In the genomic region with DNA sequence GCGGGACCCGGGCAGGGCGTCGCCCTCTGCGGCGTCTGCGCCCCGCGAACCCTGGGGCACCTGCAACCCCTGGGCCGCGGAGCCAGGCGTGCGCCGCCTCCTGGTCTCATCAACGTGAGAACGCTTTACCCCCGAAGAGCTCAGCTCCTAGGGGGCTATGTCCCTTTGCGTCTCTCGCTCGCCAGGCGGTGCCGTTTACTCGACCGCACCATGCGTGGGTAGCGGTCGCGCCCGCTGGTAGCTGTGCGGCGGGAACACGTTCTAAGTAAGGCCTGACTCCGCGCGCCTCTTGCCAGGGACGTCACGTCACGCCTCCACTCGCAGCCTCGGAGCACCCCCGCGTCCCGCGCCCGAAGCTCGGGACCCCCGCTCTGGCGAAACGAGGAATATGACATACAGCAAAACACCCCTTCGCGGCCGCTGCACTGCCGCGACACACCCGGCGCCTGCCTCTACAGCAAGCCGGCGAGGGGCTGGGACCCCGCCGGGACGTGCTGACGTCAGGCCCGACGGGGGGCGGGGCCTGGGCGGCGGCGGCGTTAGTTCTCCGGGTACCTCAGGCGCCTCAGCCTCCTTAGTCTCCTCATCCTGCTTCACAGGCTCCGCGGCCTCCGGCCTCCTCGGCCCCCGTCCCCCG, we compare ENCODE assay signal across 1 cellular context.
A peak's percentile ranks its signal among the peaks of the same experiment; 100 is the strongest.
TF ChIP-seq lines count a peak whose summit lies in the region.

A gene with protein sequence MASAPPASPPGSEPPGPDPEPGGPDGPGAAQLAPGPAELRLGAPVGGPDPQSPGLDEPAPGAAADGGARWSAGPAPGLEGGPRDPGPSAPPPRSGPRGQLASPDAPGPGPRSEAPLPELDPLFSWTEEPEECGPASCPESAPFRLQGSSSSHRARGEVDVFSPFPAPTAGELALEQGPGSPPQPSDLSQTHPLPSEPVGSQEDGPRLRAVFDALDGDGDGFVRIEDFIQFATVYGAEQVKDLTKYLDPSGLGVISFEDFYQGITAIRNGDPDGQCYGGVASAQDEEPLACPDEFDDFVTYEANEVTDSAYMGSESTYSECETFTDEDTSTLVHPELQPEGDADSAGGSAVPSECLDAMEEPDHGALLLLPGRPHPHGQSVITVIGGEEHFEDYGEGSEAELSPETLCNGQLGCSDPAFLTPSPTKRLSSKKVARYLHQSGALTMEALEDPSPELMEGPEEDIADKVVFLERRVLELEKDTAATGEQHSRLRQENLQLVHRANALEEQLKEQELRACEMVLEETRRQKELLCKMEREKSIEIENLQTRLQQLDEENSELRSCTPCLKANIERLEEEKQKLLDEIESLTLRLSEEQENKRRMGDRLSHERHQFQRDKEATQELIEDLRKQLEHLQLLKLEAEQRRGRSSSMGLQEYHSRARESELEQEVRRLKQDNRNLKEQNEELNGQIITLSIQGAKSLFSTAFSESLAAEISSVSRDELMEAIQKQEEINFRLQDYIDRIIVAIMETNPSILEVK (plus strand): TSS at position 568 of the 637 bp plus-strand sequence. CDS start 358 bp downstream, outside the sequence.

TF ChIP-seq in K562, 482 proteins besides CTCF, POLR2A, EP300 and RAD21 (continued from another document and continues in another):
- TF ChIP-seq, protein P1, sequence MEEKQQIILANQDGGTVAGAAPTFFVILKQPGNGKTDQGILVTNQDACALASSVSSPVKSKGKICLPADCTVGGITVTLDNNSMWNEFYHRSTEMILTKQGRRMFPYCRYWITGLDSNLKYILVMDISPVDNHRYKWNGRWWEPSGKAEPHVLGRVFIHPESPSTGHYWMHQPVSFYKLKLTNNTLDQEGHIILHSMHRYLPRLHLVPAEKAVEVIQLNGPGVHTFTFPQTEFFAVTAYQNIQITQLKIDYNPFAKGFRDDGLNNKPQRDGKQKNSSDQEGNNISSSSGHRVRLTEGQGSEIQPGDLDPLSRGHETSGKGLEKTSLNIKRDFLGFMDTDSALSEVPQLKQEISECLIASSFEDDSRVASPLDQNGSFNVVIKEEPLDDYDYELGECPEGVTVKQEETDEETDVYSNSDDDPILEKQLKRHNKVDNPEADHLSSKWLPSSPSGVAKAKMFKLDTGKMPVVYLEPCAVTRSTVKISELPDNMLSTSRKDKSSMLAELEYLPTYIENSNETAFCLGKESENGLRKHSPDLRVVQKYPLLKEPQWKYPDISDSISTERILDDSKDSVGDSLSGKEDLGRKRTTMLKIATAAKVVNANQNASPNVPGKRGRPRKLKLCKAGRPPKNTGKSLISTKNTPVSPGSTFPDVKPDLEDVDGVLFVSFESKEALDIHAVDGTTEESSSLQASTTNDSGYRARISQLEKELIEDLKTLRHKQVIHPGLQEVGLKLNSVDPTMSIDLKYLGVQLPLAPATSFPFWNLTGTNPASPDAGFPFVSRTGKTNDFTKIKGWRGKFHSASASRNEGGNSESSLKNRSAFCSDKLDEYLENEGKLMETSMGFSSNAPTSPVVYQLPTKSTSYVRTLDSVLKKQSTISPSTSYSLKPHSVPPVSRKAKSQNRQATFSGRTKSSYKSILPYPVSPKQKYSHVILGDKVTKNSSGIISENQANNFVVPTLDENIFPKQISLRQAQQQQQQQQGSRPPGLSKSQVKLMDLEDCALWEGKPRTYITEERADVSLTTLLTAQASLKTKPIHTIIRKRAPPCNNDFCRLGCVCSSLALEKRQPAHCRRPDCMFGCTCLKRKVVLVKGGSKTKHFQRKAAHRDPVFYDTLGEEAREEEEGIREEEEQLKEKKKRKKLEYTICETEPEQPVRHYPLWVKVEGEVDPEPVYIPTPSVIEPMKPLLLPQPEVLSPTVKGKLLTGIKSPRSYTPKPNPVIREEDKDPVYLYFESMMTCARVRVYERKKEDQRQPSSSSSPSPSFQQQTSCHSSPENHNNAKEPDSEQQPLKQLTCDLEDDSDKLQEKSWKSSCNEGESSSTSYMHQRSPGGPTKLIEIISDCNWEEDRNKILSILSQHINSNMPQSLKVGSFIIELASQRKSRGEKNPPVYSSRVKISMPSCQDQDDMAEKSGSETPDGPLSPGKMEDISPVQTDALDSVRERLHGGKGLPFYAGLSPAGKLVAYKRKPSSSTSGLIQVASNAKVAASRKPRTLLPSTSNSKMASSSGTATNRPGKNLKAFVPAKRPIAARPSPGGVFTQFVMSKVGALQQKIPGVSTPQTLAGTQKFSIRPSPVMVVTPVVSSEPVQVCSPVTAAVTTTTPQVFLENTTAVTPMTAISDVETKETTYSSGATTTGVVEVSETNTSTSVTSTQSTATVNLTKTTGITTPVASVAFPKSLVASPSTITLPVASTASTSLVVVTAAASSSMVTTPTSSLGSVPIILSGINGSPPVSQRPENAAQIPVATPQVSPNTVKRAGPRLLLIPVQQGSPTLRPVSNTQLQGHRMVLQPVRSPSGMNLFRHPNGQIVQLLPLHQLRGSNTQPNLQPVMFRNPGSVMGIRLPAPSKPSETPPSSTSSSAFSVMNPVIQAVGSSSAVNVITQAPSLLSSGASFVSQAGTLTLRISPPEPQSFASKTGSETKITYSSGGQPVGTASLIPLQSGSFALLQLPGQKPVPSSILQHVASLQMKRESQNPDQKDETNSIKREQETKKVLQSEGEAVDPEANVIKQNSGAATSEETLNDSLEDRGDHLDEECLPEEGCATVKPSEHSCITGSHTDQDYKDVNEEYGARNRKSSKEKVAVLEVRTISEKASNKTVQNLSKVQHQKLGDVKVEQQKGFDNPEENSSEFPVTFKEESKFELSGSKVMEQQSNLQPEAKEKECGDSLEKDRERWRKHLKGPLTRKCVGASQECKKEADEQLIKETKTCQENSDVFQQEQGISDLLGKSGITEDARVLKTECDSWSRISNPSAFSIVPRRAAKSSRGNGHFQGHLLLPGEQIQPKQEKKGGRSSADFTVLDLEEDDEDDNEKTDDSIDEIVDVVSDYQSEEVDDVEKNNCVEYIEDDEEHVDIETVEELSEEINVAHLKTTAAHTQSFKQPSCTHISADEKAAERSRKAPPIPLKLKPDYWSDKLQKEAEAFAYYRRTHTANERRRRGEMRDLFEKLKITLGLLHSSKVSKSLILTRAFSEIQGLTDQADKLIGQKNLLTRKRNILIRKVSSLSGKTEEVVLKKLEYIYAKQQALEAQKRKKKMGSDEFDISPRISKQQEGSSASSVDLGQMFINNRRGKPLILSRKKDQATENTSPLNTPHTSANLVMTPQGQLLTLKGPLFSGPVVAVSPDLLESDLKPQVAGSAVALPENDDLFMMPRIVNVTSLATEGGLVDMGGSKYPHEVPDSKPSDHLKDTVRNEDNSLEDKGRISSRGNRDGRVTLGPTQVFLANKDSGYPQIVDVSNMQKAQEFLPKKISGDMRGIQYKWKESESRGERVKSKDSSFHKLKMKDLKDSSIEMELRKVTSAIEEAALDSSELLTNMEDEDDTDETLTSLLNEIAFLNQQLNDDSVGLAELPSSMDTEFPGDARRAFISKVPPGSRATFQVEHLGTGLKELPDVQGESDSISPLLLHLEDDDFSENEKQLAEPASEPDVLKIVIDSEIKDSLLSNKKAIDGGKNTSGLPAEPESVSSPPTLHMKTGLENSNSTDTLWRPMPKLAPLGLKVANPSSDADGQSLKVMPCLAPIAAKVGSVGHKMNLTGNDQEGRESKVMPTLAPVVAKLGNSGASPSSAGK (IDR thresholded peaks at IDR 0.05), result peak; percentile 95
- TF ChIP-seq CAMTA2 (CRISPR knock-in tag; conservative IDR thresholded peaks at IDR 0.05) (no peak), KHSRP (IDR thresholded peaks at IDR 0.05) (no peak), RFX5 (IDR thresholded peaks at IDR 0.05; ENCODE audit: low read depth, low read length) (no peak), CBX5 (IDR thresholded peaks at IDR 0.05; ENCODE audit: borderline replicate concordance, low read depth) (no peak), ZNF263 (CRISPR knock-in tag; IDR thresholded peaks at IDR 0.05; ENCODE audit: borderline replicate concordance) (no peak), POLR3G (IDR thresholded peaks at IDR 0.05; ENCODE audit: extremely low read depth, insufficient read length, insufficient replicate concordance) (no peak), ARHGAP35 (IDR thresholded peaks at IDR 0.05; ENCODE audit: partially characterized antibody) (no peak), TAF1 (IDR thresholded peaks at IDR 0.05; ENCODE audit: control insufficient read depth, extremely low read depth, insufficient read depth, low read length, severe bottlenecking) (peak; percentile 58), HSF4 (CRISPR knock-in tag; IDR thresholded peaks at IDR 0.05; ENCODE audit: borderline replicate concordance) (no peak), LARP7 (IDR thresholded peaks at IDR 0.05) (no peak), NR3C1 (CRISPR knock-in tag; IDR thresholded peaks at IDR 0.05) (peak; percentile 88), EGR1 (conservative IDR thresholded peaks at IDR 0.05) (peak; percentile 63), SUPT5H (IDR thresholded peaks at IDR 0.05) (peak; percentile 77)
- TF ChIP-seq, protein P2, sequence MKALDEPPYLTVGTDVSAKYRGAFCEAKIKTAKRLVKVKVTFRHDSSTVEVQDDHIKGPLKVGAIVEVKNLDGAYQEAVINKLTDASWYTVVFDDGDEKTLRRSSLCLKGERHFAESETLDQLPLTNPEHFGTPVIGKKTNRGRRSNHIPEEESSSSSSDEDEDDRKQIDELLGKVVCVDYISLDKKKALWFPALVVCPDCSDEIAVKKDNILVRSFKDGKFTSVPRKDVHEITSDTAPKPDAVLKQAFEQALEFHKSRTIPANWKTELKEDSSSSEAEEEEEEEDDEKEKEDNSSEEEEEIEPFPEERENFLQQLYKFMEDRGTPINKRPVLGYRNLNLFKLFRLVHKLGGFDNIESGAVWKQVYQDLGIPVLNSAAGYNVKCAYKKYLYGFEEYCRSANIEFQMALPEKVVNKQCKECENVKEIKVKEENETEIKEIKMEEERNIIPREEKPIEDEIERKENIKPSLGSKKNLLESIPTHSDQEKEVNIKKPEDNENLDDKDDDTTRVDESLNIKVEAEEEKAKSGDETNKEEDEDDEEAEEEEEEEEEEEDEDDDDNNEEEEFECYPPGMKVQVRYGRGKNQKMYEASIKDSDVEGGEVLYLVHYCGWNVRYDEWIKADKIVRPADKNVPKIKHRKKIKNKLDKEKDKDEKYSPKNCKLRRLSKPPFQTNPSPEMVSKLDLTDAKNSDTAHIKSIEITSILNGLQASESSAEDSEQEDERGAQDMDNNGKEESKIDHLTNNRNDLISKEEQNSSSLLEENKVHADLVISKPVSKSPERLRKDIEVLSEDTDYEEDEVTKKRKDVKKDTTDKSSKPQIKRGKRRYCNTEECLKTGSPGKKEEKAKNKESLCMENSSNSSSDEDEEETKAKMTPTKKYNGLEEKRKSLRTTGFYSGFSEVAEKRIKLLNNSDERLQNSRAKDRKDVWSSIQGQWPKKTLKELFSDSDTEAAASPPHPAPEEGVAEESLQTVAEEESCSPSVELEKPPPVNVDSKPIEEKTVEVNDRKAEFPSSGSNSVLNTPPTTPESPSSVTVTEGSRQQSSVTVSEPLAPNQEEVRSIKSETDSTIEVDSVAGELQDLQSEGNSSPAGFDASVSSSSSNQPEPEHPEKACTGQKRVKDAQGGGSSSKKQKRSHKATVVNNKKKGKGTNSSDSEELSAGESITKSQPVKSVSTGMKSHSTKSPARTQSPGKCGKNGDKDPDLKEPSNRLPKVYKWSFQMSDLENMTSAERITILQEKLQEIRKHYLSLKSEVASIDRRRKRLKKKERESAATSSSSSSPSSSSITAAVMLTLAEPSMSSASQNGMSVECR (CRISPR knock-in tag; IDR thresholded peaks at IDR 0.05), result peak; percentile 66; the same call in 1 of the 2 replicates
- TF ChIP-seq, protein P3, sequence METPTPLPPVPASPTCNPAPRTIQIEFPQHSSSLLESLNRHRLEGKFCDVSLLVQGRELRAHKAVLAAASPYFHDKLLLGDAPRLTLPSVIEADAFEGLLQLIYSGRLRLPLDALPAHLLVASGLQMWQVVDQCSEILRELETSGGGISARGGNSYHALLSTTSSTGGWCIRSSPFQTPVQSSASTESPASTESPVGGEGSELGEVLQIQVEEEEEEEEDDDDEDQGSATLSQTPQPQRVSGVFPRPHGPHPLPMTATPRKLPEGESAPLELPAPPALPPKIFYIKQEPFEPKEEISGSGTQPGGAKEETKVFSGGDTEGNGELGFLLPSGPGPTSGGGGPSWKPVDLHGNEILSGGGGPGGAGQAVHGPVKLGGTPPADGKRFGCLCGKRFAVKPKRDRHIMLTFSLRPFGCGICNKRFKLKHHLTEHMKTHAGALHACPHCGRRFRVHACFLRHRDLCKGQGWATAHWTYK (CRISPR knock-in tag; IDR thresholded peaks at IDR 0.05), result no peak; the same call in 1 of the 2 replicates
- TF ChIP-seq, protein P4, sequence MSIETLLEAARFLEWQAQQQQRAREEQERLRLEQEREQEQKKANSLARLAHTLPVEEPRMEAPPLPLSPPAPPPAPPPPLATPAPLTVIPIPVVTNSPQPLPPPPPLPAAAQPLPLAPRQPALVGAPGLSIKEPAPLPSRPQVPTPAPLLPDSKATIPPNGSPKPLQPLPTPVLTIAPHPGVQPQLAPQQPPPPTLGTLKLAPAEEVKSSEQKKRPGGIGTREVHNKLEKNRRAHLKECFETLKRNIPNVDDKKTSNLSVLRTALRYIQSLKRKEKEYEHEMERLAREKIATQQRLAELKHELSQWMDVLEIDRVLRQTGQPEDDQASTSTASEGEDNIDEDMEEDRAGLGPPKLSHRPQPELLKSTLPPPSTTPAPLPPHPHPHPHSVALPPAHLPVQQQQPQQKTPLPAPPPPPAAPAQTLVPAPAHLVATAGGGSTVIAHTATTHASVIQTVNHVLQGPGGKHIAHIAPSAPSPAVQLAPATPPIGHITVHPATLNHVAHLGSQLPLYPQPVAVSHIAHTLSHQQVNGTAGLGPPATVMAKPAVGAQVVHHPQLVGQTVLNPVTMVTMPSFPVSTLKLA (conservative IDR thresholded peaks at IDR 0.05), result peak; percentile 58 to 67
- TF ChIP-seq, protein P5, sequence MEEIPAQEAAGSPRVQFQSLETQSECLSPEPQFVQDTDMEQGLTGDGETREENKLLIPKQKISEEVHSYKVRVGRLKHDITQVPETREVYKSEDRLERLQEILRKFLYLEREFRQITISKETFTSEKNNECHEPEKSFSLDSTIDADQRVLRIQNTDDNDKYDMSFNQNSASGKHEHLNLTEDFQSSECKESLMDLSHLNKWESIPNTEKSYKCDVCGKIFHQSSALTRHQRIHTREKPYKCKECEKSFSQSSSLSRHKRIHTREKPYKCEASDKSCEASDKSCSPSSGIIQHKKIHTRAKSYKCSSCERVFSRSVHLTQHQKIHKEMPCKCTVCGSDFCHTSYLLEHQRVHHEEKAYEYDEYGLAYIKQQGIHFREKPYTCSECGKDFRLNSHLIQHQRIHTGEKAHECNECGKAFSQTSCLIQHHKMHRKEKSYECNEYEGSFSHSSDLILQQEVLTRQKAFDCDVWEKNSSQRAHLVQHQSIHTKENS (CRISPR knock-in tag; IDR thresholded peaks at IDR 0.05), result no peak
- TF ChIP-seq, protein P6, sequence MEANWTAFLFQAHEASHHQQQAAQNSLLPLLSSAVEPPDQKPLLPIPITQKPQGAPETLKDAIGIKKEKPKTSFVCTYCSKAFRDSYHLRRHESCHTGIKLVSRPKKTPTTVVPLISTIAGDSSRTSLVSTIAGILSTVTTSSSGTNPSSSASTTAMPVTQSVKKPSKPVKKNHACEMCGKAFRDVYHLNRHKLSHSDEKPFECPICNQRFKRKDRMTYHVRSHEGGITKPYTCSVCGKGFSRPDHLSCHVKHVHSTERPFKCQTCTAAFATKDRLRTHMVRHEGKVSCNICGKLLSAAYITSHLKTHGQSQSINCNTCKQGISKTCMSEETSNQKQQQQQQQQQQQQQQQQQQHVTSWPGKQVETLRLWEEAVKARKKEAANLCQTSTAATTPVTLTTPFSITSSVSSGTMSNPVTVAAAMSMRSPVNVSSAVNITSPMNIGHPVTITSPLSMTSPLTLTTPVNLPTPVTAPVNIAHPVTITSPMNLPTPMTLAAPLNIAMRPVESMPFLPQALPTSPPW (CRISPR knock-in tag; IDR thresholded peaks at IDR 0.05), result peak; percentile 49
- TF ChIP-seq, protein P7, sequence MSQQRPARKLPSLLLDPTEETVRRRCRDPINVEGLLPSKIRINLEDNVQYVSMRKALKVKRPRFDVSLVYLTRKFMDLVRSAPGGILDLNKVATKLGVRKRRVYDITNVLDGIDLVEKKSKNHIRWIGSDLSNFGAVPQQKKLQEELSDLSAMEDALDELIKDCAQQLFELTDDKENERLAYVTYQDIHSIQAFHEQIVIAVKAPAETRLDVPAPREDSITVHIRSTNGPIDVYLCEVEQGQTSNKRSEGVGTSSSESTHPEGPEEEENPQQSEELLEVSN (IDR thresholded peaks at IDR 0.05; ENCODE audit: borderline replicate concordance in 1 of 2, extremely low read depth in 1 of 2, insufficient read depth in 1 of 2, insufficient read length in 1 of 2, low read depth in 1 of 2, low read length in 1 of 2, poor library complexity in 1 of 2, severe bottlenecking in 1 of 2), result peak; percentile 71 to 85
